ENCODE assay signal across 8 cellular contexts in the genomic region with DNA sequence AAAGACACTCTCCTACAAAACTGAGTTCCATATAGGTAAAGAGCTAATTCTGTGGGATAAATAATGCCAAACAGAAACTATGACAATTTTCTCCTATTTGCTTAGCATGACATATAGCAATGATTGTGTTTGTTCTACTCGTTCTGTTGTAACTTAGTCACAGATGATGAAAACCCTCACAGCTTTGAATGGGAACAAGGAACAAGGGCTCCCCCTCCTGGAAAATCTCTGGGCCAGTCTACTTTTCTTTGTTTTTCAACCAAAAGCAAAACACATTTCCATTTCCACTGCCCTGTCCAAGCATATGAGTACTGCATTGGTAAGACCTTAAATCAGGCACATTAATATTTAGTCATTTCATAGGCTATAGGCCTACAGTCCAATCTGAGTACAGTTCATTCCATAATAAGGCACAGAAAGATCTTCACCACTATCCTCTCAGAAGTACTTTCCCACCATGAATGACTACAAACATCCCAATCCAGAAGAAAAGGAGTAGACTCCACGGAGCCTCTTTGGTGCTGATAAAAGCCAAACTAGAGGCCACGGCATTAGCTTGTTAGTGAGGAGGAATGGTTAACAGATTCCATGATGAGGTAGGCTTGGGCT.
DNase-seq lines count a peak whose midpoint lies in the region; ATAC-seq and TF ChIP-seq lines count a peak whose summit lies in the region.

No MANE protein-coding gene starts in this region.

- no peaks in the 10 kb centered on the region for H3K9me3 ChIP-seq in cardiac muscle cell (ENCODE audit: low read depth)

- H3K27ac Mint-ChIP-seq in activated CD8-positive, alpha-beta T cell treated with anti-CD3 and anti-CD28 coated beads for 36 hours = no peak overlapping the region
- H3K27ac Mint-ChIP-seq in progenitor cell of endocrine pancreas = no peak overlapping the region

- peaks cover 6% of the 10 kb centered on the region for H3K27me3 ChIP-seq in cardiac muscle cell

- DNase-seq in cardiac muscle cell (ENCODE audit: low read depth in 1 of 2, low spot score in 1 of 2) (peak; percentile 56 to 93), Right ventricle myocardium inferior (ENCODE audit: missing footprints) (no peak), NCI-H1694 (lab: John Stamatoyannopoulos, UW) (peak; percentile 33), head of caudate nucleus (peak in 41 of 42 donors; percentile 3 to 87 (median 64)), progenitor cell of endocrine pancreas (ENCODE audit: low spot score, unreplicated experiment) (no peak), NCI-H128 (lab: John Stamatoyannopoulos, UW; ENCODE audit: unreplicated experiment) (no peak), NCI-H345 (lab: John Stamatoyannopoulos, UW) (no peak)
- peak; percentile 48 for DNase-seq in activated CD8-positive, alpha-beta T cell treated with anti-CD3 and anti-CD28 coated beads for 36 hours

- H3K4me3 Mint-ChIP-seq in activated CD8-positive, alpha-beta T cell treated with anti-CD3 and anti-CD28 coated beads for 36 hours = no peak overlapping the region
- H3K4me3 Mint-ChIP-seq in progenitor cell of endocrine pancreas (ENCODE audit: low read depth) = no peak overlapping the region

- H3K4me3 ChIP-seq in cardiac muscle cell = no peak overlapping the region

- H3K36me3 Mint-ChIP-seq in activated CD8-positive, alpha-beta T cell treated with anti-CD3 and anti-CD28 coated beads for 36 hours (ENCODE audit: low read depth) = no peaks in the 10 kb centered on the region
- H3K36me3 Mint-ChIP-seq in progenitor cell of endocrine pancreas (ENCODE audit: insufficient read depth) = no peaks in the 10 kb centered on the region

- CTCF ChIA-PET in activated CD8-positive, alpha-beta T cell treated with anti-CD3 and anti-CD28 coated beads for 36 hours (lab: Charles Lee) = interaction anchor here (0.6 to 2.0 kb wide), 7 partner anchors 10 to 264 kb away, joined by 3 to 7 read pairs (median 3); no protein-coding TSS in a partner anchor

- H3K36me3 ChIP-seq in cardiac muscle cell = no peaks in the 10 kb centered on the region

- H3K27ac ChIP-seq in cardiac muscle cell = no peak overlapping the region

- ATAC-seq in Right ventricle myocardium inferior = no peak
- ATAC-seq in activated CD8-positive, alpha-beta T cell treated with anti-CD3 and anti-CD28 coated beads for 36 hours = no peak

- no peaks in the 10 kb centered on the region for H3K4me1 Mint-ChIP-seq in activated CD8-positive, alpha-beta T cell treated with anti-CD3 and anti-CD28 coated beads for 36 hours (ENCODE audit: low read depth)
- no peaks in the 10 kb centered on the region for H3K4me1 Mint-ChIP-seq in progenitor cell of endocrine pancreas (ENCODE audit: low read depth)

- H3K27me3 Mint-ChIP-seq in activated CD8-positive, alpha-beta T cell treated with anti-CD3 and anti-CD28 coated beads for 36 hours = peaks cover 7% of the 10 kb centered on the region
- H3K27me3 Mint-ChIP-seq in progenitor cell of endocrine pancreas = no peaks in the 10 kb centered on the region

- TF ChIP-seq CTCF in cardiac muscle cell (IDR thresholded peaks at IDR 0.05; ENCODE audit: low read depth, low read length) (peak; percentile 84), progenitor cell of endocrine pancreas (IDR thresholded peaks at IDR 0.05; ENCODE audit: unreplicated experiment) (peak; percentile 69)
- TF ChIP-seq CTCF in activated CD8-positive, alpha-beta T cell treated with anti-CD3 and anti-CD28 coated beads for 36 hours (IDR thresholded peaks at IDR 0.05) = peak; percentile 32

- H3K9me3 Mint-ChIP-seq in activated CD8-positive, alpha-beta T cell treated with anti-CD3 and anti-CD28 coated beads for 36 hours = no peaks in the 10 kb centered on the region
- H3K9me3 Mint-ChIP-seq in progenitor cell of endocrine pancreas (ENCODE audit: low read depth) = peaks cover 3% of the 10 kb centered on the region

- intact Hi-C loops in Right ventricle myocardium inferior (cut with DNase I) (loop anchor here (5.0 kb wide), 1 partner anchor 50 kb away; no protein-coding TSS in a partner anchor), head of caudate nucleus (cut with DNase I) (no loop called here)
- intact Hi-C loops in activated CD8-positive, alpha-beta T cell treated with anti-CD3 and anti-CD28 coated beads for 36 hours (cut with micrococcal nuclease) = no loop called here

- POLR2A ChIA-PET in activated CD8-positive, alpha-beta T cell treated with anti-CD3 and anti-CD28 coated beads for 36 hours (lab: Charles Lee) = no interaction called here

- no peaks in the 10 kb centered on the region for H3K4me1 ChIP-seq in cardiac muscle cell (ENCODE audit: low read depth)

Comparison
In these comparisons a context has a peak if more than half of its experiments do, and no peak if none do; other contexts are left out.
1. DNase-seq: peak in cardiac muscle cell (2 of 2), NCI-H1694 (single experiment), activated CD8-positive, alpha-beta T cell treated with anti-CD3 and anti-CD28 coated beads for 36 hours (single experiment) and head of caudate nucleus (41 of 42); none in Right ventricle myocardium inferior (single experiment), progenitor cell of endocrine pancreas (single experiment), NCI-H128 (single experiment) and NCI-H345 (single experiment).
2. CTCF ChIP-seq: peak in every context shown above with its lines; median percentile 84 in cardiac muscle cell; 69 in progenitor cell of endocrine pancreas; 32 in activated CD8-positive, alpha-beta T cell treated with anti-CD3 and anti-CD28 coated beads for 36 hours.